1 cellular context compared by ENCODE assay signal in the genomic region with DNA sequence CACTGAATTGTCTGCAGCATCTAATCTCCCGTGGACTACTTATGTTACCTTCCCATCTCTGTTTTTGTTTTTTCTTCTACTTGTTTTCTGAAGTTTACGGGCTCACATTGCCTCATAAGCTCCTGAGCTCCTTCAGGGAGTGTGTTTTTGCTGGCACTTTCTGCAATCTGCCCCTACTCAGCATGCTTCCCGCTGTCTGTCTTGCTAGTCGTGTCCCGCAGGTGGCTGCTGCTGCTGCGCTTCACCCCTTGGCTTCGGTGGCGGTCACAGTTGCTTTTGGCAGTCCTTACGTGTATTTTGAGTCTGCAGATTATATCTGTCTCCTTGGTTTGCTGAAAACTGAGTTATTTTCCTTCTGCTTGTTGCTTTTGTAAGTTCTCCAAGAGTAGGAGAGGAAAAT.
TF ChIP-seq lines count a peak whose summit lies in the region.

No MANE protein-coding gene starts in this region.

TF ChIP-seq in WTC11, 78 proteins besides CTCF, POLR2A, EP300 and RAD21 (continued from another document):
- TF ChIP-seq, protein P1, sequence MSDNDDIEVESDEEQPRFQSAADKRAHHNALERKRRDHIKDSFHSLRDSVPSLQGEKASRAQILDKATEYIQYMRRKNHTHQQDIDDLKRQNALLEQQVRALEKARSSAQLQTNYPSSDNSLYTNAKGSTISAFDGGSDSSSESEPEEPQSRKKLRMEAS (CRISPR knock-in tag; IDR thresholded peaks at IDR 0.05) = no peak
- TF ChIP-seq ELF4 (CRISPR knock-in tag; IDR thresholded peaks at IDR 0.05; ENCODE audit: low read depth) (no peak), NR2C2 (CRISPR knock-in tag; IDR thresholded peaks at IDR 0.05) (no peak), ZNF138 (CRISPR knock-in tag; conservative IDR thresholded peaks at IDR 0.05) (no peak), MXD4 (CRISPR knock-in tag; IDR thresholded peaks at IDR 0.05; ENCODE audit: borderline replicate concordance) (no peak), SOX15 (CRISPR knock-in tag; IDR thresholded peaks at IDR 0.05) (no peak)
- TF ChIP-seq, protein P2, sequence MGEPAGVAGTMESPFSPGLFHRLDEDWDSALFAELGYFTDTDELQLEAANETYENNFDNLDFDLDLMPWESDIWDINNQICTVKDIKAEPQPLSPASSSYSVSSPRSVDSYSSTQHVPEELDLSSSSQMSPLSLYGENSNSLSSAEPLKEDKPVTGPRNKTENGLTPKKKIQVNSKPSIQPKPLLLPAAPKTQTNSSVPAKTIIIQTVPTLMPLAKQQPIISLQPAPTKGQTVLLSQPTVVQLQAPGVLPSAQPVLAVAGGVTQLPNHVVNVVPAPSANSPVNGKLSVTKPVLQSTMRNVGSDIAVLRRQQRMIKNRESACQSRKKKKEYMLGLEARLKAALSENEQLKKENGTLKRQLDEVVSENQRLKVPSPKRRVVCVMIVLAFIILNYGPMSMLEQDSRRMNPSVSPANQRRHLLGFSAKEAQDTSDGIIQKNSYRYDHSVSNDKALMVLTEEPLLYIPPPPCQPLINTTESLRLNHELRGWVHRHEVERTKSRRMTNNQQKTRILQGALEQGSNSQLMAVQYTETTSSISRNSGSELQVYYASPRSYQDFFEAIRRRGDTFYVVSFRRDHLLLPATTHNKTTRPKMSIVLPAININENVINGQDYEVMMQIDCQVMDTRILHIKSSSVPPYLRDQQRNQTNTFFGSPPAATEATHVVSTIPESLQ (CRISPR knock-in tag; IDR thresholded peaks at IDR 0.05) = no peak
